11 cellular contexts compared by ENCODE assay signal in the genomic region with DNA sequence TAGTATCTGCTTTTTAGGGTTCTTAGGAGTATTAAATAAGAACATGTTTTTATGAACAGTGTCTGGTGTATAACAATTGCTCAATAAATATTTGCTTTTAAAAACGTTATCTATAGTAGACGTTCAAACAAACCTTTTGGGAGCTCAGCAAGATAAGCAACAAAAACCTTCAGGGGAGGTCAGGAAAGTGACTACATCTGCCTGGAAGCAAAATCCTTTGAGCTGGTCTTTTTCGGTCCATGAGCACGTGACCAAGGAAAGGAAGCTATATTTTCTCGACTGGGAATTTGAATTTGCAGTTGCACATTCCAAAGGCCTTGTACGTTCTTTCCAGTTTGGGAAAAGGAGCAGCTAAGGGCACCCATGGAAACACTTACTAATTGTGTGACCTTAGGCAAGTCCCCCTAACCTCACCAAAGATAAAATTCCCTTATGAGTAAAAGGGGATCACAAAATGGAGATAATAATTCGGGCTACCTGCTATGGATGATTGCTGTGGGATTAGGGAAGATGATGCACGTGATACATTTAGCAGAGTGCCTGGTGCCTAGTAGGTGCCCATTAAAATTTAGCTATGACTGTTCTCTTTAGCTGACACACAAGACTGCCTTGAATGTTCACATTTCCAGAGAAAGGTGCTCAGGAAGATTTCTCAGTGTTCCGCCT. TPM values are rescaled to one million over a fixed set of nuclear protein-coding genes. Genes with fewer than 3 reads are reported as not detected.
DNase-seq lines count a peak whose midpoint lies in the region; ATAC-seq and TF ChIP-seq lines count a peak whose summit lies in the region.
"Had no signal": no experiment of that assay in that cellular context is flagged by ENCODE, and none has a peak within 500 bp of the region (broad histone marks: within the 10 kb centered on the region; RNA-seq: fewer than 3 reads in every experiment).

No MANE protein-coding gene starts in this region.

- intact Hi-C loops in left ventricle myocardium inferior (cut with micrococcal nuclease) (no loop called here), left ventricle myocardium superior (cut with micrococcal nuclease) (no loop called here), activated B cell treated with CpG ODN at 0.5 μM for 24 hours (cut with micrococcal nuclease) (loop anchor here (1.0 to 5.0 kb wide), 2 partner anchors 8 to 1010 kb away; no protein-coding TSS in a partner anchor), uterus (cut with DNase I; ENCODE audit: low total_unique reads) (no loop called here)

- peak overlapping the region; percentile 100 for H3K4me3 Mint-ChIP-seq in activated B cell treated with CpG ODN at 0.5 μM for 24 hours
- peak overlapping the region; percentile 90 to 99 (median 98) for H3K4me3 Mint-ChIP-seq in immature natural killer cell

- H3K27ac Mint-ChIP-seq in activated B cell treated with CpG ODN at 0.5 μM for 24 hours (peak overlapping the region; percentile 100), immature natural killer cell (peak overlapping the region; percentile 90 to 98 (median 97))

- H3K27me3 Mint-ChIP-seq in activated B cell treated with CpG ODN at 0.5 μM for 24 hours (no peaks in the 10 kb centered on the region), immature natural killer cell (ENCODE audit: low read depth in 3 of 3) (peaks cover 2 to 7% (median 2%) of the 10 kb centered on the region in 3 donors)

- no peaks in the 10 kb centered on the region for H3K27me3 ChIP-seq in left ventricle myocardium inferior (ENCODE audit: low read depth)
- H3K27me3 ChIP-seq in uterus: no peaks in the 10 kb centered on the region
- H3K27me3 ChIP-seq: cardiac muscle cell, testis had no signal

- H3K36me3 ChIP-seq in left ventricle myocardium inferior: no peaks in the 10 kb centered on the region
- no peaks in the 10 kb centered on the region for H3K36me3 ChIP-seq in uterus
- H3K36me3 ChIP-seq: cardiac muscle cell had no signal

- no peak for TF ChIP-seq POLR2A in uterus (IDR thresholded peaks at IDR 0.05)

- peaks cover 82% of the 10 kb centered on the region for H3K4me1 Mint-ChIP-seq in activated B cell treated with CpG ODN at 0.5 μM for 24 hours
- peaks cover 58 to 63% of the 10 kb centered on the region in 2 donors for H3K4me1 Mint-ChIP-seq in immature natural killer cell

- ATAC-seq in left ventricle myocardium superior (no peak), activated B cell treated with CpG ODN at 0.5 μM for 24 hours (ENCODE audit: low read depth) (no peak), HG02763 (IDR thresholded peaks at IDR 0.05; ENCODE audit: unreplicated experiment) (no peak), GM18520 (IDR thresholded peaks at IDR 0.05; ENCODE audit: unreplicated experiment) (no peak)

- TF ChIP-seq CTCF in left ventricle myocardium inferior (IDR thresholded peaks at IDR 0.05; ENCODE audit: borderline replicate concordance): no peak
- no peak for TF ChIP-seq CTCF in activated B cell treated with CpG ODN at 0.5 μM for 24 hours (IDR thresholded peaks at IDR 0.05)
- TF ChIP-seq CTCF in uterus (IDR thresholded peaks at IDR 0.05): no peak

- H3K27ac ChIP-seq in left ventricle myocardium inferior (replicated peaks) (peak overlapping the region; percentile 79), uterus (no peak overlapping the region)
- H3K27ac ChIP-seq: cardiac muscle cell, testis had no signal

- H3K9me3 ChIP-seq in left ventricle myocardium inferior (replicated peaks) (no peaks in the 10 kb centered on the region), uterus (no peaks in the 10 kb centered on the region)
- H3K9me3 ChIP-seq: testis had no signal

- DNase-seq in left ventricle myocardium inferior: no peak
- DNase-seq in left ventricle myocardium superior: no peak
- no peak for DNase-seq in activated B cell treated with CpG ODN at 0.5 μM for 24 hours
- DNase-seq in immature natural killer cell: no peak
- no peak for DNase-seq in NCI-H2081 treated with DMSO at 0.1 percent for 48 hours (lab: John Stamatoyannopoulos, UW)
- DNase-seq in uterus: no peak
- DNase-seq: occipital lobe had no signal

- H3K4me3 ChIP-seq in left ventricle myocardium inferior: peak overlapping the region; percentile 62
- no peak overlapping the region for H3K4me3 ChIP-seq in uterus
- H3K4me3 ChIP-seq: cardiac muscle cell had no signal

- CTCF ChIA-PET in activated B cell treated with CpG ODN at 0.5 μM for 24 hours (lab: Charles Lee): interaction anchor here (0.6 to 7.4 kb wide), 7 partner anchors 9 to 47 kb away, joined by 3 to 132 read pairs (median 4); no protein-coding TSS in a partner anchor

- H3K4me1 ChIP-seq in left ventricle myocardium inferior (peaks cover 42% of the 10 kb centered on the region), uterus (no peaks in the 10 kb centered on the region)

- POLR2A ChIA-PET in activated B cell treated with CpG ODN at 0.5 μM for 24 hours (lab: Charles Lee): interaction anchor here (0.6 to 6.2 kb wide), 22 partner anchors 7 to 1653 kb away, joined by 3 to 154 read pairs (median 8); partner anchors contain the start of genes PTTG1, PWWP2A and SLU7

- H3K36me3 Mint-ChIP-seq in activated B cell treated with CpG ODN at 0.5 μM for 24 hours (ENCODE audit: low read depth) (peaks cover 33% of the 10 kb centered on the region), immature natural killer cell (no peaks in the 10 kb centered on the region)

- H3K9me3 Mint-ChIP-seq in activated B cell treated with CpG ODN at 0.5 μM for 24 hours (no peaks in the 10 kb centered on the region), immature natural killer cell (no peaks in the 10 kb centered on the region)

RNA-seq across cellular contexts. Expression of gene PTTG1, which starts 45.4 kb away (rescaled TPM):
- total RNA-seq in left ventricle myocardium inferior (0.88 TPM), left ventricle myocardium superior (1.4 TPM), activated B cell treated with CpG ODN at 0.5 μM for 24 hours (15.3 and 16.8 TPM in 2 replicates), uterus (10 to 100 TPM in 2 of 4 donors, 1 to 10 TPM in 1, not detected in 1; 2.4 to 40.0 (median 10.6) TPM)
- 10 to 100 TPM in 2 of 3 donors, 1 to 10 TPM in 1; 3.0 to 15.4 (median 12.1) TPM for polyA plus RNA-seq in immature natural killer cell

RNA-seq across cellular contexts. Expression of gene SLU7, which starts 48.1 kb away (rescaled TPM):
- total RNA-seq in left ventricle myocardium inferior (56.2 TPM), left ventricle myocardium superior (46.5 TPM), activated B cell treated with CpG ODN at 0.5 μM for 24 hours (58.5 and 59.3 TPM in 2 replicates), uterus (10 to 100 TPM; 26.6 to 90.0 (median 52.4) TPM)
- polyA plus RNA-seq in immature natural killer cell: 100 to 1,000 TPM in 1 of 3 donors, 10 to 100 TPM in 2; 38.8 to 117 (median 71.0) TPM
